Comparison of ENCODE assay signal across 9 cellular contexts in the genomic region with DNA sequence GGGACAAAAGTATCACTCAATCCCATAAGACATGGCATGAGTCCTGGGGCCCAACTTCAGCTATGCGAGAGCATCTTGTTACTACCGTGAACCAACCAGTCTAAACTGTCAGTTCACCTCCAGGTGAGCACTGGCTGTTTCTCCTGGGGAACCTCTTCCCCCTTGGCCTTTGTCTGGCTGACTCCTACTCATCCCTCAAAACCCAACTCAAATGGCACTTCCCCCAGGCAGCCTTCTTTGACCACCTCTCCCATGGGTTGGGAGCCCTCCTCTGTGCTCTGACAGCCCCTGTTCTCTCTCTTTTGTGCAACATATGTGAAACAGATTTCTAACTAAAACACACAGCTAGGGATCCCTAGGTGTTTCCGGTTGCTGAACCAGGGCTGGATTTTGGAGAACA. TPM values are rescaled to one million over a fixed set of nuclear protein-coding genes. Genes with fewer than 3 reads are reported as not detected.
"Had no signal": no experiment of that assay in that cellular context is flagged by ENCODE, and none has a peak within 500 bp of the region (broad histone marks: within the 10 kb centered on the region; RNA-seq: fewer than 3 reads in every experiment).

No MANE protein-coding gene starts in this region.

- H3K4me1 Mint-ChIP-seq: IgD-negative memory B cell had no signal

- H3K9me3 Mint-ChIP-seq: HFFc6 had no signal

- H3K4me2 ChIP-seq: GM23338 had no signal

- H3K4me3 ChIP-seq: GM23338 had no signal

- DNase-seq: H9, HCEC 1CT, HFFc6, KBM-7 had no signal

- H3K27ac ChIP-seq: HL-60 had no signal

- H3K27me3 Mint-ChIP-seq: IgD-negative memory B cell had no signal

- H3K27ac Mint-ChIP-seq: GM23338, HFFc6, IgD-negative memory B cell had no signal

- H3K4me3 Mint-ChIP-seq: GM23338, H9, HFFc6, IgD-negative memory B cell had no signal

- H2AFZ ChIP-seq: GM23338 had no signal

- ATAC-seq: GM23338, HepG2 had no signal

RNA-seq across cellular contexts. Expression of gene FOXN4, which starts 37.7 kb away (rescaled TPM):
- total RNA-seq: HFFc6, HT1080 had no signal
